In the genomic region with DNA sequence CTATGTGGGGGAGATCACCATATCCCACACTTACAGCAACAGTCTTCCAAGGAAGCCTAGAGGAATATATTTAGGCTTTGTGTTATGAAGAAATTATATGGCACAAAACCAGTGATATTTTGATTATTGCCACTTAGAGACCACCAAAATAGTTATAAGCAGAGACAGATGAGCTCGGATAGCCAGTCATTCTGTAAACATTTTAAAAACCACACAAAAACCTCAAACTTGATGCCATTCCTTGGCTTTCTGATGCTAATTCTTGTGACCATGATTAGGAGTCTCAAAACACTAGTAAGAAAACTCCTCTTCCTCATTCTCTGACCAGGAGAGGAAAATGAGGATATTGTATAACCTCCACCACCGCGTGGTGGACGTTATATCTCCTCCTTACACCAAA, we compare ENCODE assay signal across 16 cellular contexts.
DNase-seq lines count a peak whose midpoint lies in the region; FAIRE-seq and TF ChIP-seq lines count a peak whose summit lies in the region.
"Had no signal": no experiment of that assay in that cellular context is flagged by ENCODE, and none has a peak within 500 bp of the region (broad histone marks: within the 10 kb centered on the region; RNA-seq: fewer than 3 reads in every experiment).

No MANE protein-coding gene starts in this region.

- DNase-seq in MV-4-11 (lab: John Stamatoyannopoulos, UW), result peak; percentile 41
- DNase-seq in epithelial cell of prostate (ENCODE audit: low read depth, low spot score), result no peak
- DNase-seq in uterus, result no peak
- DNase-seq in globus pallidus (ENCODE audit: low spot score), result no peak
- DNase-seq in retina, result no peak
- DNase-seq in AG08396 (ENCODE audit: low spot score), result no peak
- DNase-seq in GM19239 (ENCODE audit: insufficient read length, low spot score), result no peak
- DNase-seq: AML-193; CD4-positive, CD25-positive, alpha-beta regulatory T cell; GF-D8; GOT3; H9 had no signal

- TF ChIP-seq CTCF in nephron (IDR thresholded peaks at IDR 0.05; ENCODE audit: unreplicated experiment in 3 of 3), result no peak
- TF ChIP-seq CTCF in uterus (IDR thresholded peaks at IDR 0.05), result no peak

- H3K4me3 Mint-ChIP-seq in nephron, result no peak overlapping the region
- H3K4me3 Mint-ChIP-seq: CD4-positive, CD25-positive, alpha-beta regulatory T cell; H9; IgD-negative memory B cell had no signal

- intact Hi-C loops in uterus (cut with DNase I; ENCODE audit: low total_unique reads), result no loop called here

- FAIRE-seq in GM19239 (lab: Jason Lieb, UNC), result no peak
- FAIRE-seq: A549 had no signal

- H3K9me3 ChIP-seq in uterus, result no peaks in the 10 kb centered on the region
- H3K9me3 ChIP-seq: A549; BLaER1 treated with 17β-estradiol and CSF1 and Interleukin-3, amounts not matched to agents 10 nM and 100 nM had no signal

- H3K36me3 ChIP-seq in uterus, result no peaks in the 10 kb centered on the region
- H3K36me3 ChIP-seq: BLaER1 treated with 17β-estradiol and CSF1 and Interleukin-3, amounts not matched to agents 10 nM and 100 nM had no signal

- peaks cover 50% of the 10 kb centered on the region for H3K4me1 Mint-ChIP-seq in nephron

- TF ChIP-seq POLR2A in uterus (IDR thresholded peaks at IDR 0.05), result no peak

- no peaks in the 10 kb centered on the region for H3K9me3 Mint-ChIP-seq in nephron
- H3K9me3 Mint-ChIP-seq: H9 had no signal

- H3K36me3 Mint-ChIP-seq in nephron (ENCODE audit: low read depth), result no peaks in the 10 kb centered on the region
- H3K36me3 Mint-ChIP-seq: CD4-positive, CD25-positive, alpha-beta regulatory T cell had no signal

- peaks cover 0 to 5% of the 10 kb centered on the region in 2 donors for H3K4me1 ChIP-seq in uterus

- no peaks in the 10 kb centered on the region for H3K27me3 ChIP-seq in uterus
- H3K27me3 ChIP-seq: BLaER1 treated with 17β-estradiol and CSF1 and Interleukin-3, amounts not matched to agents 10 nM and 100 nM had no signal

- peak overlapping the region; percentile 45 for H3K27ac ChIP-seq in epithelial cell of prostate
- peak overlapping the region; percentile 86 to 95 for H3K27ac ChIP-seq in uterus
- H3K27ac ChIP-seq: A549; BLaER1 treated with 17β-estradiol and CSF1 and Interleukin-3, amounts not matched to agents 10 nM and 100 nM had no signal

- H3K4me3 ChIP-seq in uterus, result no peak overlapping the region
- H3K4me3 ChIP-seq: A549; BLaER1 treated with 17β-estradiol and CSF1 and Interleukin-3, amounts not matched to agents 10 nM and 100 nM had no signal

- peak overlapping the region in 2 of 3 experiments; percentile 44 to 71 for H3K27ac Mint-ChIP-seq in nephron
- H3K27ac Mint-ChIP-seq: CD4-positive, CD25-positive, alpha-beta regulatory T cell; H9 had no signal

- H3K27me3 Mint-ChIP-seq in nephron (ENCODE audit: low read depth), result peaks cover 14% of the 10 kb centered on the region
